1 cellular context compared by ENCODE assay signal in genomic region chr14:20469890-20470858, GRCh38.
TF ChIP-seq lines count a peak whose summit lies in the region.

No MANE protein-coding gene starts in this region.

TF ChIP-seq in HepG2, 621 proteins besides CTCF, POLR2A, EP300 and RAD21 (continued from another document and continues in another):
- TF ChIP-seq ZNF407 (CRISPR knock-in tag; IDR thresholded peaks at IDR 0.05; ENCODE audit: not compliant biosample characterization), result no peak
- TF ChIP-seq FOXK2 (IDR thresholded peaks at IDR 0.05), result no peak
- TF ChIP-seq TBL1XR1 (IDR thresholded peaks at IDR 0.05; ENCODE audit: borderline replicate concordance, low read length, partially characterized antibody), result no peak
- no peak for TF ChIP-seq HMG20A (CRISPR knock-in tag; IDR thresholded peaks at IDR 0.05; ENCODE audit: borderline replicate concordance)
- no peak for TF ChIP-seq ZNF75D (CRISPR knock-in tag; IDR thresholded peaks at IDR 0.05; ENCODE audit: borderline replicate concordance)
- TF ChIP-seq PHF8 (CRISPR knock-in tag; IDR thresholded peaks at IDR 0.05), result no peak
- peak; percentile 38; the same call in 1 of the 2 replicates for TF ChIP-seq GATAD2A (CRISPR knock-in tag; IDR thresholded peaks at IDR 0.05)
- TF ChIP-seq, protein P1, sequence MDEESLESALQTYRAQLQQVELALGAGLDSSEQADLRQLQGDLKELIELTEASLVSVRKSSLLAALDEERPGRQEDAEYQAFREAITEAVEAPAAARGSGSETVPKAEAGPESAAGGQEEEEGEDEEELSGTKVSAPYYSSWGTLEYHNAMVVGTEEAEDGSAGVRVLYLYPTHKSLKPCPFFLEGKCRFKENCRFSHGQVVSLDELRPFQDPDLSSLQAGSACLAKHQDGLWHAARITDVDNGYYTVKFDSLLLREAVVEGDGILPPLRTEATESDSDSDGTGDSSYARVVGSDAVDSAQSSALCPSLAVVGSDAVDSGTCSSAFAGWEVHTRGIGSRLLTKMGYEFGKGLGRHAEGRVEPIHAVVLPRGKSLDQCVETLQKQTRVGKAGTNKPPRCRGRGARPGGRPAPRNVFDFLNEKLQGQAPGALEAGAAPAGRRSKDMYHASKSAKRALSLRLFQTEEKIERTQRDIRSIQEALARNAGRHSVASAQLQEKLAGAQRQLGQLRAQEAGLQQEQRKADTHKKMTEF (CRISPR knock-in tag; IDR thresholded peaks at IDR 0.05), result no peak
- TF ChIP-seq GFI1 (CRISPR knock-in tag; IDR thresholded peaks at IDR 0.05; ENCODE audit: borderline replicate concordance), result no peak
- TF ChIP-seq SRSF9 (IDR thresholded peaks at IDR 0.05; ENCODE audit: borderline replicate concordance, insufficient read depth, low read depth, low read length, poor library complexity, severe bottlenecking), result no peak
- TF ChIP-seq KLF16 (CRISPR knock-in tag; IDR thresholded peaks at IDR 0.05), result 0 out of 4 replicates have a peak, but pooled peaks of 1 of the 2 experiments have one; percentile 26
- TF ChIP-seq TBX3 (IDR thresholded peaks at IDR 0.05; ENCODE audit: borderline replicate concordance), result 0 out of 2 replicates have a peak, but pooled peaks have one; percentile 10
- TF ChIP-seq ZNF670 (CRISPR knock-in tag; IDR thresholded peaks at IDR 0.05; ENCODE audit: borderline replicate concordance), result no peak
- TF ChIP-seq MBNL3 (CRISPR knock-in tag; conservative IDR thresholded peaks at IDR 0.05), result no peak
- no peak for TF ChIP-seq ZNF143 (CRISPR knock-in tag; IDR thresholded peaks at IDR 0.05)
- TF ChIP-seq ZMAT3 (CRISPR knock-in tag; conservative IDR thresholded peaks at IDR 0.05), result no peak
- peak; percentile 31; the same call in 1 of the 2 replicates for TF ChIP-seq RARA (CRISPR knock-in tag; IDR thresholded peaks at IDR 0.05)
- no peak for TF ChIP-seq KIAA2018 (CRISPR knock-in tag; IDR thresholded peaks at IDR 0.05; ENCODE audit: borderline replicate concordance)
- TF ChIP-seq HOXA5 (CRISPR knock-in tag; IDR thresholded peaks at IDR 0.05), result no peak
- TF ChIP-seq, protein P2, sequence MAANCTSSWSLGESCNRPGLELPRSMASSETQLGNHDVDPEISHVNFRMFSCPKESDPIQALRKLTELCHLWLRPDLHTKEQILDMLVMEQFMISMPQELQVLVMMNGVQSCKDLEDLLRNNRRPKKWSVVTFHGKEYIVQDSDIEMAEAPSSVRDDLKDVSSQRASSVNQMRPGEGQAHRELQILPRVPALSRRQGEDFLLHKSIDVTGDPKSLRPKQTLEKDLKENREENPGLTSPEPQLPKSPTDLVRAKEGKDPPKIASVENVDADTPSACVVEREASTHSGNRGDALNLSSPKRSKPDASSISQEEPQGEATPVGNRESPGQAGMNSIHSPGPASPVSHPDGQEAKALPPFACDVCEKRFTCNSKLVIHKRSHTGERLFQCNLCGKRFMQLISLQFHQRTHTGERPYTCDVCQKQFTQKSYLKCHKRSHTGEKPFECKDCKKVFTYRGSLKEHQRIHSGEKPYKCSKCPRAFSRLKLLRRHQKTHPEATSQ (CRISPR knock-in tag; IDR thresholded peaks at IDR 0.05; ENCODE audit: borderline replicate concordance), result no peak
- no peak for TF ChIP-seq FIP1L1 (IDR thresholded peaks at IDR 0.05; ENCODE audit: borderline replicate concordance, insufficient read depth, low read depth, low read length)
- TF ChIP-seq GPN1 (CRISPR knock-in tag; IDR thresholded peaks at IDR 0.05; ENCODE audit: borderline replicate concordance), result no peak
- TF ChIP-seq ZMYM3 (CRISPR knock-in tag; IDR thresholded peaks at IDR 0.05), result no peak
- TF ChIP-seq, protein P3, sequence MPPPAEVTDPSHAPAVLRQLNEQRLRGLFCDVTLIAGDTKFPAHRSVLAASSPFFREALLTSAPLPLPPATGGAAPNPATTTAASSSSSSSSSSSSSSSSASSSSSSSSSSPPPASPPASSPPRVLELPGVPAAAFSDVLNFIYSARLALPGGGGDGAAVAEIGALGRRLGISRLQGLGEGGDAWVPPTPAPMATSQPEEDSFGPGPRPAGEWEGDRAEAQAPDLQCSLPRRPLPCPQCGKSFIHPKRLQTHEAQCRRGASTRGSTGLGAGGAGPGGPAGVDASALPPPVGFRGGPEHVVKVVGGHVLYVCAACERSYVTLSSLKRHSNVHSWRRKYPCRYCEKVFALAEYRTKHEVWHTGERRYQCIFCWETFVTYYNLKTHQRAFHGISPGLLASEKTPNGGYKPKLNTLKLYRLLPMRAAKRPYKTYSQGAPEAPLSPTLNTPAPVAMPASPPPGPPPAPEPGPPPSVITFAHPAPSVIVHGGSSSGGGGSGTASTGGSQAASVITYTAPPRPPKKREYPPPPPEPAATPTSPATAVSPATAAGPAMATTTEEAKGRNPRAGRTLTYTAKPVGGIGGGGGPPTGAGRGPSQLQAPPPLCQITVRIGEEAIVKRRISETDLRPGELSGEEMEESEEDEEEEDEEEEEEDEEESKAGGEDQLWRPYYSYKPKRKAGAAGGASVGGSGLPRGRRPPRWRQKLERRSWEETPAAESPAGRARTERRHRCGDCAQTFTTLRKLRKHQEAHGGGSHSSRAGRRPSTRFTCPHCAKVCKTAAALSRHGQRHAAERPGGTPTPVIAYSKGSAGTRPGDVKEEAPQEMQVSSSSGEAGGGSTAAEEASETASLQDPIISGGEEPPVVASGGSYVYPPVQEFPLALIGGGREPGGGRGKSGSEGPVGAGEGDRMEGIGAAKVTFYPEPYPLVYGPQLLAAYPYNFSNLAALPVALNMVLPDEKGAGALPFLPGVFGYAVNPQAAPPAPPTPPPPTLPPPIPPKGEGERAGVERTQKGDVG (CRISPR knock-in tag; IDR thresholded peaks at IDR 0.05; ENCODE audit: borderline replicate concordance), result no peak
- TF ChIP-seq, protein P4, sequence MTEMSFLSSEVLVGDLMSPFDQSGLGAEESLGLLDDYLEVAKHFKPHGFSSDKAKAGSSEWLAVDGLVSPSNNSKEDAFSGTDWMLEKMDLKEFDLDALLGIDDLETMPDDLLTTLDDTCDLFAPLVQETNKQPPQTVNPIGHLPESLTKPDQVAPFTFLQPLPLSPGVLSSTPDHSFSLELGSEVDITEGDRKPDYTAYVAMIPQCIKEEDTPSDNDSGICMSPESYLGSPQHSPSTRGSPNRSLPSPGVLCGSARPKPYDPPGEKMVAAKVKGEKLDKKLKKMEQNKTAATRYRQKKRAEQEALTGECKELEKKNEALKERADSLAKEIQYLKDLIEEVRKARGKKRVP (CRISPR knock-in tag; IDR thresholded peaks at IDR 0.05), result no peak
- TF ChIP-seq ZNF572 (CRISPR knock-in tag; IDR thresholded peaks at IDR 0.05), result peak; percentile 69; the same call in 1 of the 2 replicates
- TF ChIP-seq MAF1 (CRISPR knock-in tag; IDR thresholded peaks at IDR 0.05; ENCODE audit: borderline replicate concordance), result no peak
- TF ChIP-seq TRIM22 (IDR thresholded peaks at IDR 0.05), result no peak
- 0 out of 2 replicates have a peak, but pooled peaks have one; percentile 9 for TF ChIP-seq FOXK1 (CRISPR knock-in tag; IDR thresholded peaks at IDR 0.05; ENCODE audit: borderline replicate concordance, low read depth)
- no peak for TF ChIP-seq ZNF768 (CRISPR knock-in tag; IDR thresholded peaks at IDR 0.05)
- TF ChIP-seq ZFP90 (CRISPR knock-in tag; IDR thresholded peaks at IDR 0.05; ENCODE audit: borderline replicate concordance), result no peak; the same call in 1 of the 2 replicates
